In the genomic region with DNA sequence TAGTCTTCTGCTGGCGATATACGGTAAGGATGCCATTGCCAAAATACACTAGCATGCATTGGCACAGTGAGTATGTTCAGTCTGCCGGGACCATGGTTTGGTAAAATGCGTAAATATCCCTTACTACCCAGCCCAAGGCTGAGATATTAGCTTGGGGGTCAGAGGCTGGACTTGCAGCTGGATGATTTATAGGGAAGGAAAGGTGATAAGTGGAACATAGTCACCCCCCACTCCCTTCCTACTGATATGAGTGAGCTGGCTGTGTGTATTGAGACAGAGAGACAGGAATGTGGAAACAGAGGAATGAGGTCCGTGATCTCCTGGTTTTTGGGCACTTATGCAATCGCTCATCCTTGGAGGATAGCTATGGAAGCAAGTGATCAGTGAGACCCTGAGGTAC, we compare ENCODE assay signal across 17 cellular contexts.
"Had no signal": no experiment of that assay in that cellular context is flagged by ENCODE, and none has a peak within 500 bp of the region (broad histone marks: within the 10 kb centered on the region; RNA-seq: fewer than 3 reads in every experiment).

No MANE protein-coding gene starts in this region.

- H3K79me2 ChIP-seq: hepatocyte had no signal

- H3K9me3 ChIP-seq: colonic mucosa, ovary had no signal

- ATAC-seq: left colon; natural killer cell treated with Interleukin-12 subunit alpha and Interleukin-12 subunit beta and Interleukin-15 and Interleukin-18, amount 100 ng/mL, for 72 hours; right cardiac atrium had no signal

- H2AFZ ChIP-seq: hepatocyte, neural progenitor cell had no signal

- H3K36me3 ChIP-seq: colonic mucosa, neural progenitor cell, ovary had no signal

- H3K4me1 Mint-ChIP-seq: neural progenitor cell had no signal

- H3K27me3 ChIP-seq: colonic mucosa, hepatocyte, neural progenitor cell, ovary had no signal

- H3K4me2 ChIP-seq: hepatocyte, neural progenitor cell had no signal

- H3K4me1 ChIP-seq: colonic mucosa had no signal

- H3K9me3 Mint-ChIP-seq: neural progenitor cell had no signal

- H3K9ac ChIP-seq: neural progenitor cell had no signal

- H3K27ac Mint-ChIP-seq: natural killer cell treated with Interleukin-12 subunit alpha and Interleukin-12 subunit beta and Interleukin-15 and Interleukin-18, amount 100 ng/mL, for 72 hours; neural progenitor cell had no signal

- H3K4me3 ChIP-seq: colonic mucosa, hepatocyte, neural progenitor cell, ovary had no signal

- DNase-seq: colonic mucosa; dermis blood vessel endothelial cell; erythroblast; foreskin melanocyte; head of caudate nucleus; left colon; midbrain; nucleus accumbens; ovary; right cardiac atrium; small intestine; stimulated activated CD4-positive, alpha-beta T cell treated with anti-CD3 and anti-CD28 coated beads, Interleukin-12 subunit alpha, Interleukin-12 subunit beta, amount 100 ng/mL, for 4 hours; stimulated activated naive CD4-positive, alpha-beta T cell treated with Interleukin-2 at 50 U/mL for 16 hours; trophoblast cell had no signal

- H3K27ac ChIP-seq: colonic mucosa, hepatocyte, neural progenitor cell, ovary had no signal

- H3K27me3 Mint-ChIP-seq: natural killer cell treated with Interleukin-12 subunit alpha and Interleukin-12 subunit beta and Interleukin-15 and Interleukin-18, amount 100 ng/mL, for 72 hours had no signal

- H3K4me3 Mint-ChIP-seq: natural killer cell treated with Interleukin-12 subunit alpha and Interleukin-12 subunit beta and Interleukin-15 and Interleukin-18, amount 100 ng/mL, for 72 hours; neural progenitor cell had no signal

- H3K36me3 Mint-ChIP-seq: natural killer cell treated with Interleukin-12 subunit alpha and Interleukin-12 subunit beta and Interleukin-15 and Interleukin-18, amount 100 ng/mL, for 72 hours; neural progenitor cell had no signal
